In genomic region chr17:32485261-32485955, GRCh38 we compare ENCODE assay signal across 9 cellular contexts. TPM values are rescaled to one million over a fixed set of nuclear protein-coding genes. Genes with fewer than 3 reads are reported as not detected.
DNase-seq lines count a peak whose midpoint lies in the region; ATAC-seq and TF ChIP-seq lines count a peak whose summit lies in the region.
"Had no signal": no experiment of that assay in that cellular context is flagged by ENCODE, and none has a peak within 500 bp of the region (broad histone marks: within the 10 kb centered on the region; RNA-seq: fewer than 3 reads in every experiment).

No MANE protein-coding gene starts in this region.

- H2AK5ac ChIP-seq in neuronal stem cell (ENCODE audit: low read depth, low read length), result no peak overlapping the region

- peak overlapping the region; percentile 39 for H3K27ac Mint-ChIP-seq in CD8-positive, alpha-beta T cell
- H3K27ac Mint-ChIP-seq in IgD-negative memory B cell (peak overlapping the region; percentile 22 to 93 (median 67)), chondrocyte (ENCODE audit: unreplicated experiment) (no peak overlapping the region)

- no peak overlapping the region for H2BK15ac ChIP-seq in neuronal stem cell (ENCODE audit: low read length)

- CTCF ChIA-PET in CD8-positive, alpha-beta T cell (lab: Charles Lee), result interaction anchor here (0.7 to 8.4 kb wide), 15 partner anchors 8 to 269 kb away, joined by 3 to 120 read pairs (median 11); no protein-coding TSS in a partner anchor

- H3K27me3 Mint-ChIP-seq in CD8-positive, alpha-beta T cell (ENCODE audit: low read depth), result no peaks in the 10 kb centered on the region
- H3K27me3 Mint-ChIP-seq in IgD-negative memory B cell, result no peaks in the 10 kb centered on the region
- H3K27me3 Mint-ChIP-seq in chondrocyte (ENCODE audit: low read depth), result no peaks in the 10 kb centered on the region

- no peak for ATAC-seq in CD8-positive, alpha-beta T cell
- ATAC-seq in GM18519 (IDR thresholded peaks at IDR 0.05; ENCODE audit: low FRiP score, unreplicated experiment), result no peak

- POLR2A ChIA-PET in CD8-positive, alpha-beta T cell (lab: Charles Lee), result interaction anchor here (0.9 to 3.4 kb wide), 4 partner anchors 18 to 73 kb away, joined by 3 to 15 read pairs (median 8); partner anchors contain the start of gene PSMD11

- TF ChIP-seq CTCF in CD8-positive, alpha-beta T cell (IDR thresholded peaks at IDR 0.05), result no peak
- TF ChIP-seq CTCF in chondrocyte (IDR thresholded peaks at IDR 0.05), result no peak

- peaks cover 9% of the 10 kb centered on the region for H3K79me1 ChIP-seq in neuronal stem cell (ENCODE audit: low read depth, low read length)

- H3K23ac ChIP-seq in neuronal stem cell (ENCODE audit: low read depth, low read length, poor library complexity), result no peak overlapping the region

- no peaks in the 10 kb centered on the region for H3K9me3 ChIP-seq in CD8-positive, alpha-beta T cell (ENCODE audit: low read length)
- H3K9me3 ChIP-seq in neuronal stem cell (replicated peaks in 1 of 2; ENCODE audit: control insufficient read depth in 2 of 2, insufficient read depth in 1 of 2, low read depth in 1 of 2, low read length in 2 of 2), result no peaks in the 10 kb centered on the region

- intact Hi-C loops in CD8-positive, alpha-beta T cell (cut with DNase I, micrococcal nuclease), result no loop called here

- no CpG with 5 or more reads among the region's 7 CpGs for WGBS in neuronal stem cell (ENCODE audit: extremely low coverage in 2 of 2, insufficient read length in 2 of 2, insufficient replicate concordance in 1 of 2), 2 donors

- H3K4me3 Mint-ChIP-seq in CD8-positive, alpha-beta T cell, result peak overlapping the region; percentile 76
- H3K4me3 Mint-ChIP-seq in IgD-negative memory B cell, result peak overlapping the region; percentile 72 to 96 (median 84)
- peak overlapping the region; percentile 62 for H3K4me3 Mint-ChIP-seq in chondrocyte (ENCODE audit: unreplicated experiment)

- H3K27ac ChIP-seq in CD8-positive, alpha-beta T cell (ENCODE audit: low read depth, low read length), result no peak overlapping the region
- H3K27ac ChIP-seq in neuronal stem cell (replicated peaks; ENCODE audit: low read length), result no peak overlapping the region

- no peak for DNase-seq in CD8-positive, alpha-beta T cell
- DNase-seq in chondrocyte (ENCODE audit: low spot score) (no peak), neuronal stem cell (ENCODE audit: low spot score) (no peak), nucleus accumbens (lab: John Stamatoyannopoulos, UW) (no peak), NCI-H2081 (lab: John Stamatoyannopoulos, UW) (no peak), NCI-H1436 (lab: John Stamatoyannopoulos, UW) (no peak)
- DNase-seq: activated CD4-positive, alpha-beta T cell treated with anti-CD3 and anti-CD28 coated beads, Interleukin-2, amount 50 U/mL, for 1 hour had no signal

- H3K14ac ChIP-seq in neuronal stem cell (ENCODE audit: low read length), result no peak overlapping the region

- peaks cover 33% of the 10 kb centered on the region for H3K4me1 Mint-ChIP-seq in CD8-positive, alpha-beta T cell (ENCODE audit: low read depth)
- H3K4me1 Mint-ChIP-seq in IgD-negative memory B cell, result peaks cover 29 to 34% (median 32%) of the 10 kb centered on the region in 3 donors
- H3K4me1 Mint-ChIP-seq in chondrocyte (ENCODE audit: low read depth), result peaks cover 28% of the 10 kb centered on the region

- no peak overlapping the region for H3K18ac ChIP-seq in neuronal stem cell (ENCODE audit: low read length)

- no peaks in the 10 kb centered on the region for H3K9me3 Mint-ChIP-seq in CD8-positive, alpha-beta T cell
- H3K9me3 Mint-ChIP-seq in IgD-negative memory B cell (no peaks in the 10 kb centered on the region), chondrocyte (ENCODE audit: low read depth) (no peaks in the 10 kb centered on the region)

- no peak overlapping the region for H2BK120ac ChIP-seq in neuronal stem cell (ENCODE audit: low read depth, low read length)

- H4K91ac ChIP-seq in neuronal stem cell (ENCODE audit: low read depth, low read length, poor library complexity), result no peak overlapping the region

- H4K8ac ChIP-seq in neuronal stem cell (ENCODE audit: low read depth, low read length), result no peak overlapping the region

- no peak overlapping the region for H2BK12ac ChIP-seq in neuronal stem cell (ENCODE audit: low read length)

- H3K4me2 ChIP-seq in neuronal stem cell (ENCODE audit: insufficient read depth, low read length, poor library complexity, severe bottlenecking), result no peak overlapping the region

- H3K36me3 ChIP-seq in CD8-positive, alpha-beta T cell (ENCODE audit: insufficient read depth, low read length), result peaks cover 2% of the 10 kb centered on the region
- H3K36me3 ChIP-seq in neuronal stem cell (replicated peaks in 1 of 2; ENCODE audit: control insufficient read depth in 2 of 2, insufficient read depth in 2 of 2, low read length in 2 of 2), result peaks cover 22 to 54% of the 10 kb centered on the region in 2 donors

- peaks cover 36% of the 10 kb centered on the region for H3K4me1 ChIP-seq in CD8-positive, alpha-beta T cell (ENCODE audit: insufficient read depth, low read length)
- H3K4me1 ChIP-seq in neuronal stem cell (ENCODE audit: control insufficient read depth in 2 of 2, insufficient read depth in 1 of 2, low read depth in 1 of 2, low read length in 2 of 2), result peaks cover 25 to 30% of the 10 kb centered on the region in 2 donors

- H3K4ac ChIP-seq in neuronal stem cell (ENCODE audit: low read length), result no peak overlapping the region

- H3K9ac ChIP-seq in neuronal stem cell (ENCODE audit: low read depth, low read length, poor library complexity), result no peak overlapping the region

- H3K36me3 Mint-ChIP-seq in CD8-positive, alpha-beta T cell, result peaks cover 40% of the 10 kb centered on the region
- H3K36me3 Mint-ChIP-seq in IgD-negative memory B cell (peaks cover 1% of the 10 kb centered on the region), chondrocyte (ENCODE audit: low read depth) (peaks cover 7% of the 10 kb centered on the region)

- no peak overlapping the region for H3K4me3 ChIP-seq in CD8-positive, alpha-beta T cell (ENCODE audit: low read depth, low read length)
- no peak overlapping the region for H3K4me3 ChIP-seq in neuronal stem cell (ENCODE audit: low read length in 2 of 2)

- no peak overlapping the region for H2BK5ac ChIP-seq in neuronal stem cell (ENCODE audit: low read length)

- H2AFZ ChIP-seq in neuronal stem cell (ENCODE audit: low read length), result peak overlapping the region; percentile 88

- H3K27me3 ChIP-seq in CD8-positive, alpha-beta T cell (ENCODE audit: insufficient read depth, low read length), result no peaks in the 10 kb centered on the region
- no peaks in the 10 kb centered on the region for H3K27me3 ChIP-seq in neuronal stem cell (ENCODE audit: control insufficient read depth in 3 of 3, insufficient read depth in 3 of 3, low read depth in 1 of 3, low read length in 3 of 3)

RNA-seq across cellular contexts. Expression of gene CDK5R1, which starts 1.4 kb away (rescaled TPM):
- total RNA-seq in CD8-positive, alpha-beta T cell, result 1 to 10 TPM; 5.6 to 5.9 TPM
- 3.8 TPM for polyA plus RNA-seq in IgD-negative memory B cell
- 1.8 to 2.3 TPM (median 2.1 TPM) in 3 replicates for total RNA-seq in chondrocyte
- 5.4 TPM for polyA plus RNA-seq in neuronal stem cell (2013, experiment 1 of 2)
- 5.2 TPM for polyA plus RNA-seq in neuronal stem cell (2013, experiment 2 of 2)

RNA-seq across cellular contexts. Expression of gene PSMD11, which starts 41.1 kb away (rescaled TPM):
- 10 to 100 TPM; 69.9 to 72.6 TPM for total RNA-seq in CD8-positive, alpha-beta T cell
- polyA plus RNA-seq in IgD-negative memory B cell, result 126 TPM
- 80.7 to 105 TPM (median 85.9 TPM) in 3 replicates for total RNA-seq in chondrocyte
- polyA plus RNA-seq in neuronal stem cell (2013, experiment 1 of 2), result 111 TPM
- polyA plus RNA-seq in neuronal stem cell (2013, experiment 2 of 2), result 121 TPM
